Comparison of ENCODE assay signal across 10 cellular contexts in genomic region chr17:32627233-32628008, GRCh38.
DNase-seq lines count a peak whose midpoint lies in the region; ATAC-seq, FAIRE-seq and TF ChIP-seq lines count a peak whose summit lies in the region.
"Had no signal": no experiment of that assay in that cellular context is flagged by ENCODE, and none has a peak within 500 bp of the region (broad histone marks: within the 10 kb centered on the region; RNA-seq: fewer than 3 reads in every experiment).

No MANE protein-coding gene starts in this region.

- CTCF ChIA-PET in activated CD4-positive, alpha-beta T cell treated with anti-CD3 and anti-CD28 coated beads for 36 hours (lab: Charles Lee): interaction anchor here (0.9 kb wide), 1 partner anchor 158 kb away, joined by 5 read pairs; no protein-coding TSS in a partner anchor

- no peaks in the 10 kb centered on the region for H3K4me1 ChIP-seq in suprapubic skin

- H3K36me3 ChIP-seq in suprapubic skin: peaks cover 3% of the 10 kb centered on the region

- intact Hi-C loops in activated CD4-positive, alpha-beta T cell treated with anti-CD3 and anti-CD28 coated beads for 36 hours (cut with DNase I, micrococcal nuclease): no loop called here

- H3K4me3 Mint-ChIP-seq in activated CD4-positive, alpha-beta T cell treated with anti-CD3 and anti-CD28 coated beads for 36 hours: no peak overlapping the region
- H3K4me3 Mint-ChIP-seq: activated CD4-positive, alpha-beta memory T cell treated with anti-CD3 and anti-CD28 coated beads for 36 hours; B cell had no signal

- H3K4me1 Mint-ChIP-seq in activated CD4-positive, alpha-beta T cell treated with anti-CD3 and anti-CD28 coated beads for 36 hours: peaks cover 2% of the 10 kb centered on the region
- H3K4me1 Mint-ChIP-seq: B cell had no signal

- WGBS in suprapubic skin: 83% methylated on average over 15 of the region's 15 CpGs

- no peak for TF ChIP-seq CTCF in suprapubic skin (IDR thresholded peaks at IDR 0.05)

- no peak overlapping the region for H3K27ac Mint-ChIP-seq in activated CD4-positive, alpha-beta T cell treated with anti-CD3 and anti-CD28 coated beads for 36 hours
- H3K27ac Mint-ChIP-seq: activated CD4-positive, alpha-beta memory T cell treated with anti-CD3 and anti-CD28 coated beads for 36 hours; B cell had no signal

- no peaks in the 10 kb centered on the region for H3K27me3 Mint-ChIP-seq in activated CD4-positive, alpha-beta T cell treated with anti-CD3 and anti-CD28 coated beads for 36 hours
- H3K27me3 Mint-ChIP-seq: activated CD4-positive, alpha-beta memory T cell treated with anti-CD3 and anti-CD28 coated beads for 36 hours; B cell had no signal

- no peaks in the 10 kb centered on the region for H3K9me3 Mint-ChIP-seq in activated CD4-positive, alpha-beta T cell treated with anti-CD3 and anti-CD28 coated beads for 36 hours (ENCODE audit: low read depth)
- H3K9me3 Mint-ChIP-seq: activated CD4-positive, alpha-beta memory T cell treated with anti-CD3 and anti-CD28 coated beads for 36 hours had no signal

- TF ChIP-seq EP300 in suprapubic skin (IDR thresholded peaks at IDR 0.05): no peak

- POLR2A ChIA-PET in activated CD4-positive, alpha-beta T cell treated with anti-CD3 and anti-CD28 coated beads for 36 hours (lab: Charles Lee): no interaction called here

- TF ChIP-seq POLR2A in suprapubic skin (IDR thresholded peaks at IDR 0.05): no peak

- no peak overlapping the region for H3K4me3 ChIP-seq in suprapubic skin

- no peak for FAIRE-seq in RCC 7860 (lab: Jason Lieb, UNC)

- no peaks in the 10 kb centered on the region for H3K9me3 ChIP-seq in suprapubic skin

- peak; percentile 90 for DNase-seq in Ammon's horn (ENCODE audit: low spot score)
- peak; percentile 98 for DNase-seq in NCI-H146 (lab: John Stamatoyannopoulos, UW)
- peak; percentile 85 for DNase-seq in inferior parietal cortex (ENCODE audit: extremely low spot score)
- no peak for DNase-seq in RCC 7860 (ENCODE audit: low spot score)
- no peak for DNase-seq in activated CD4-positive, alpha-beta T cell treated with anti-CD3 and anti-CD28 coated beads for 36 hours
- no peak for DNase-seq in suprapubic skin (ENCODE audit: low spot score in 2 of 2)
- DNase-seq: activated CD4-positive, alpha-beta memory T cell treated with anti-CD3 and anti-CD28 coated beads for 36 hours had no signal

- no peaks in the 10 kb centered on the region for H3K27me3 ChIP-seq in suprapubic skin

- H3K36me3 Mint-ChIP-seq in activated CD4-positive, alpha-beta T cell treated with anti-CD3 and anti-CD28 coated beads for 36 hours (ENCODE audit: low read depth): no peaks in the 10 kb centered on the region
- H3K36me3 Mint-ChIP-seq: activated CD4-positive, alpha-beta memory T cell treated with anti-CD3 and anti-CD28 coated beads for 36 hours had no signal

- H3K27ac ChIP-seq in angular gyrus (ENCODE audit: low read depth, low read length): peak overlapping the region; percentile 61
- H3K27ac ChIP-seq in suprapubic skin: no peak overlapping the region

- no peak for ATAC-seq in GM19023 (IDR thresholded peaks at IDR 0.05; ENCODE audit: unreplicated experiment)
- ATAC-seq in activated CD4-positive, alpha-beta T cell treated with anti-CD3 and anti-CD28 coated beads for 36 hours: no peak

Comparison
In these comparisons a context has a peak if more than half of its experiments do, and no peak if none do; other contexts are left out.
1. DNase-seq: peak in Ammon's horn (single experiment), NCI-H146 (single experiment) and inferior parietal cortex (single experiment); none in RCC 7860 (single experiment), activated CD4-positive, alpha-beta T cell treated with anti-CD3 and anti-CD28 coated beads for 36 hours (single experiment) and suprapubic skin (0 of 2).